ENCODE assay signal across 10 cellular contexts in the genomic region with DNA sequence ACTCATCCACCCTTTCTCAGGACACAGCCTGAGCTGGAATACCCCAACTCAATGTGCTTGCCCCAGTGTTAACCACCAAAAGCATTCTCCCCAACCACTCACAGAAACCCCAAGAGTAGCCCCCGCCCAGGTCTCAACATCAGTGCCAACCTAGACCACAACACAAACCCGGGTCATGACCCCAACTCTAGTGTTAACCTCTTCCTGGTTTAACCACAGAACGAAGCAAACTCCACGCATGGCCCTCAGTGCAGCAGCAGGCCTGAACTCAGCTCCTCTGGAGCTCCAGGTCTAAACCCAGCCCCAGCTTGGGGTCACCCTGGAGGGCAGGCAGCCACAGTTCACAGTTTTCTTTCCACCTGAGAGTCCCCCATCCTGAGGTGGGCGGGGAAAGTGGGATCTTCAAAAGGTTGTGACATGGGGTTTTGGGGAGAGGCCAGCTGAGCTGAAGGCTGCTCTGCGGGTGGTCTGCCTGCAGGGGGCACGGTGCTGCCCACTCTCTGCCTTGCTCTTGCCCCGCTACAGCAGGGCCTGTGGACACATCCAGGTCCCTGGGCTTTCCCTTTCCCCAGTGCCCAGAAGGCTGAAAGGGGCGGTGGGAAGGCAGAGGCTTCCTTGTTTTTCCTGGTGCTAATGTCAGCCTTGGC. TPM values are rescaled to one million over a fixed set of nuclear protein-coding genes. Genes with fewer than 3 reads are reported as not detected.
DNase-seq lines count a peak whose midpoint lies in the region; ATAC-seq and TF ChIP-seq lines count a peak whose summit lies in the region.
"Had no signal": no experiment of that assay in that cellular context is flagged by ENCODE, and none has a peak within 500 bp of the region (broad histone marks: within the 10 kb centered on the region; RNA-seq: fewer than 3 reads in every experiment).

No MANE protein-coding gene starts in this region.

- H4K20me1 ChIP-seq in OCI-LY7 (ENCODE audit: insufficient read depth, low read length): no peaks in the 10 kb centered on the region

- no peaks in the 10 kb centered on the region for H3K9me2 ChIP-seq in OCI-LY7 (ENCODE audit: insufficient read depth, low read length)

- no peaks in the 10 kb centered on the region for H3K9me3 ChIP-seq in OCI-LY7 (ENCODE audit: low read length)

- TF ChIP-seq CTCF in OCI-LY7 (conservative IDR thresholded peaks at IDR 0.05; ENCODE audit: low read length) (peak; percentile 58), brain (conservative IDR thresholded peaks at IDR 0.05) (no peak)

- intact Hi-C loops in OCI-LY7 (cut with micrococcal nuclease; ENCODE audit: unreplicated experiment): no loop called here

- peaks cover 3% of the 10 kb centered on the region for H3K27me3 Mint-ChIP-seq in brain
- H3K27me3 Mint-ChIP-seq in stimulated activated naive CD8-positive, alpha-beta T cell treated with anti-CD3 and anti-CD28 coated beads, Interleukin-15, Interleukin-2, amounts not matched to agents 100 ng/mL and 50 ng/mL, for 24 hours: no peaks in the 10 kb centered on the region
- H3K27me3 Mint-ChIP-seq: B cell had no signal

- no peaks in the 10 kb centered on the region for H3K36me3 ChIP-seq in OCI-LY7 (ENCODE audit: insufficient read depth, low read length)

- no peak for ATAC-seq in GM21576 (IDR thresholded peaks at IDR 0.05; ENCODE audit: unreplicated experiment)
- no peak for ATAC-seq in HG02981 (IDR thresholded peaks at IDR 0.05; ENCODE audit: unreplicated experiment)

- POLR2A ChIA-PET in OCI-LY7 (lab: Charles Lee): interaction anchor here (0.6 kb wide), 1 partner anchor 15 kb away, joined by 3 read pairs; no protein-coding TSS in a partner anchor

- DNase-seq in activated gamma-delta T cell treated with Interleukin-2 at 50 U/mL for 16 hours (peak; percentile 26), activated gamma-delta T cell (lab: John Stamatoyannopoulos, UW) (no peak), OCI-LY7 (ENCODE audit: low spot score) (no peak), hepatic stellate cell (ENCODE audit: low spot score) (no peak)
- DNase-seq: nucleus accumbens had no signal

- H3K27ac ChIP-seq in OCI-LY7 (ENCODE audit: low read depth, low read length, poor library complexity, severe bottlenecking): no peak overlapping the region

- H3K9me3 Mint-ChIP-seq in brain: no peaks in the 10 kb centered on the region
- no peaks in the 10 kb centered on the region for H3K9me3 Mint-ChIP-seq in stimulated activated naive CD8-positive, alpha-beta T cell treated with anti-CD3 and anti-CD28 coated beads, Interleukin-15, Interleukin-2, amounts not matched to agents 100 ng/mL and 50 ng/mL, for 24 hours

- H3K36me3 Mint-ChIP-seq in brain: no peaks in the 10 kb centered on the region
- no peaks in the 10 kb centered on the region for H3K36me3 Mint-ChIP-seq in stimulated activated naive CD8-positive, alpha-beta T cell treated with anti-CD3 and anti-CD28 coated beads, Interleukin-15, Interleukin-2, amounts not matched to agents 100 ng/mL and 50 ng/mL, for 24 hours (ENCODE audit: low read depth)

- H3K4me3 Mint-ChIP-seq in brain: no peak overlapping the region
- H3K4me3 Mint-ChIP-seq in stimulated activated naive CD8-positive, alpha-beta T cell treated with anti-CD3 and anti-CD28 coated beads, Interleukin-15, Interleukin-2, amounts not matched to agents 100 ng/mL and 50 ng/mL, for 24 hours: no peak overlapping the region
- H3K4me3 Mint-ChIP-seq: B cell had no signal

- H3K4me3 ChIP-seq in OCI-LY7 (ENCODE audit: low read depth, low read length, poor library complexity, severe bottlenecking): no peak overlapping the region

- H2AFZ ChIP-seq in OCI-LY7 (ENCODE audit: low read length): no peak overlapping the region

- no peaks in the 10 kb centered on the region for H3K79me2 ChIP-seq in OCI-LY7 (ENCODE audit: insufficient read depth, low read depth, low read length)

- H3K4me2 ChIP-seq in OCI-LY7 (ENCODE audit: low read length): no peak overlapping the region

- H3K27ac Mint-ChIP-seq in brain: peak overlapping the region; percentile 19 to 92 (median 61)
- H3K27ac Mint-ChIP-seq in stimulated activated naive CD8-positive, alpha-beta T cell treated with anti-CD3 and anti-CD28 coated beads, Interleukin-15, Interleukin-2, amounts not matched to agents 100 ng/mL and 50 ng/mL, for 24 hours: peak overlapping the region; percentile 38
- H3K27ac Mint-ChIP-seq: B cell had no signal

- peaks cover 16% of the 10 kb centered on the region for H3K4me1 ChIP-seq in OCI-LY7 (ENCODE audit: insufficient read depth, low read length, poor library complexity, severe bottlenecking)

- H3K4me1 Mint-ChIP-seq in brain: peaks cover 96% of the 10 kb centered on the region
- peaks cover 33% of the 10 kb centered on the region for H3K4me1 Mint-ChIP-seq in stimulated activated naive CD8-positive, alpha-beta T cell treated with anti-CD3 and anti-CD28 coated beads, Interleukin-15, Interleukin-2, amounts not matched to agents 100 ng/mL and 50 ng/mL, for 24 hours (ENCODE audit: low read depth)
- H3K4me1 Mint-ChIP-seq: B cell had no signal

- CTCF ChIA-PET in OCI-LY7 (lab: Charles Lee; ENCODE audit: unreplicated experiment): interaction anchor here (0.6 kb wide), 1 partner anchor 9 kb away, joined by 3 read pairs; no protein-coding TSS in a partner anchor

- BruUV-seq in OCI-LY7 (replicated peaks; lab: Mats Ljungman, UMichigan): no TSS peak

RNA-seq across cellular contexts. Expression of a gene that starts 37.9 kb away (rescaled TPM):
- 2.3 and 5.8 TPM in 2 replicates for total RNA-seq in OCI-LY7 (2014; rRNA removed; shearing (Covaris generic))
- total RNA-seq in OCI-LY7 (2022): 11.5 and 14.3 TPM in 2 replicates
- 56.3 TPM for polyA plus RNA-seq in brain (ENCODE audit: insufficient read depth, low read depth, low replicate concordance)
